ENCODE assay signal across 7 cellular contexts in the genomic region with DNA sequence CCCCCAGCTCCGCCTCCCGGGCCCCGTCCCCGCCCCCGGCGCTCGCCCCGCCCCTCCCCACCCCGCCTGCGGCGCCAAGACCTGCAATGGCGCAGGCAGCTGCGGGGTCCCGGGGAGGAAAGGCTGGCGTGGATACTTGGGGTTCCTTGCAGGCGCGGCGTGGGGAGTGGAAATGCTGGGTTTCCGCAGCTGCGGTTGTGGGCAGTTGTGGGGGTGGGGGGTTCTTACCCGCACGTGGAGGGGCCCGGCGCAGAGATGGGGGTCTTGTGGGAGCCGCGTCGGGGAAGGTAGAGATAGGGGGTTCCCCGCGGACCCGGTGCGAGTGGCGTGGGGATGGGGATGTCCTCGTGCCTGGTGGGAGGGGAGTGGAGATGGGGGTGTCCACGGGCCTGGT. TPM values are rescaled to one million over a fixed set of nuclear protein-coding genes. Genes with fewer than 3 reads are reported as not detected.
DNase-seq lines count a peak whose midpoint lies in the region; ATAC-seq and FAIRE-seq lines count a peak whose summit lies in the region.

No MANE protein-coding gene starts in this region.

- intact Hi-C loops in left cardiac atrium (cut with DNase I) = loop anchor here in 1 of 2 donors (10.0 kb wide), 2 partner anchors 871 to 1141 kb away; no protein-coding TSS in a partner anchor

- H3K4me3 ChIP-seq in skin epidermis = peak overlapping the region; percentile 50 to 86 (median 54)

- ATAC-seq in HG03066 (IDR thresholded peaks at IDR 0.05; ENCODE audit: low read depth, unreplicated experiment) (peak; percentile 9), left cardiac atrium (peak; percentile 9 to 41)

- peak; percentile 67 for FAIRE-seq in GM19239 (lab: Jason Lieb, UNC)

- peak overlapping the region in 20 of 21 experiments; percentile 60 to 96 (median 86) for H3K27ac ChIP-seq in skin epidermis

- no peak for DNase-seq in GM19239 (ENCODE audit: insufficient read length, low spot score)
- DNase-seq in activated CD8-positive, alpha-beta memory T cell treated with anti-CD3 and anti-CD28 coated beads, Interleukin-2, amount 50 U/mL, for 24 hours (ENCODE audit: extremely low read depth) = peak; percentile 48
- peak; percentile 80 for DNase-seq in left cardiac atrium
- DNase-seq in NCI-H187 treated with DMSO at 0.1 percent for 48 hours (lab: John Stamatoyannopoulos, UW) = no peak
- DNase-seq in SW 1271 (lab: John Stamatoyannopoulos, UW) = no peak

RNA-seq across cellular contexts. Expression of gene ASMTL, which starts 0.7 kb away (rescaled TPM):
- total RNA-seq in left cardiac atrium = 10 to 100 TPM; 26.4 to 27.7 TPM

Comparison
In these comparisons a context has a peak if more than half of its experiments do, and no peak if none do; other contexts are left out.
1. DNase-seq: peak in activated CD8-positive, alpha-beta memory T cell treated with anti-CD3 and anti-CD28 coated beads, Interleukin-2, amount 50 U/mL, for 24 hours (single experiment) and left cardiac atrium (single experiment); none in GM19239 (single experiment), NCI-H187 treated with DMSO at 0.1 percent for 48 hours (single experiment) and SW 1271 (0 of 2).